ENCODE assay signal across 8 cellular contexts in the genomic region with DNA sequence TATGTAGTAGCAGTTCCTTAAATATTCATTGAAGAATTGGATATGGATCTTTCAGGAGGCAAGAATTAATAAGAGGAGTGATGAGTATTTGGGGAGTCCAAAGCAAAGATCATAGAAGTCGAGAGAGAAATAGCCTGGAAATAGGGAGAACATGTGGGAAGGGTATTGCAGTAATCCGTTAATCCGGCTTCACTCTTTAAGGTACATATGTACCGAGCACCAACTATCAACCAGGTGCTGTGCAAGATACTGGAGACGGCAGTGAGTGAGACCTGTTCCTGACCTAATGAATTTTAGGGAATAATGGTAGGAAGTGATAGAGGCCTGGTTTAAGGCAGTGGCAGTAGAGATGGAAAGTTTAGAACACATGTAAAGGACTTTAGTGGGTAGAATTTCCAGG. TPM values are rescaled to one million over a fixed set of nuclear protein-coding genes. Genes with fewer than 3 reads are reported as not detected.
DNase-seq lines count a peak whose midpoint lies in the region; ATAC-seq and TF ChIP-seq lines count a peak whose summit lies in the region.

No MANE protein-coding gene starts in this region.

- intact Hi-C loops in breast epithelium (cut with DNase I; ENCODE audit: low total_unique reads): no loop called here

- H3K4me3 ChIP-seq in HUES6 (ENCODE audit: low read depth, low read length) (peak overlapping the region; percentile 89), breast epithelium (peak overlapping the region; percentile 84 to 93 (median 87)), mucosa of rectum (ENCODE audit: low read length in 2 of 2) (peak overlapping the region; percentile 71 to 92)

- H3K9me3 ChIP-seq in HUES6 (ENCODE audit: control insufficient read depth, insufficient read depth, low read depth, low read length) (no peaks in the 10 kb centered on the region), breast epithelium (no peaks in the 10 kb centered on the region), mucosa of rectum (ENCODE audit: control insufficient read depth in 2 of 2, low read length in 2 of 2) (no peaks in the 10 kb centered on the region)

- TF ChIP-seq CTCF in 22Rv1 (IDR thresholded peaks at IDR 0.05) (no peak), breast epithelium (IDR thresholded peaks at IDR 0.05) (no peak)

- H3K27ac ChIP-seq in 22Rv1 (peak overlapping the region; percentile 99), HUES6 (ENCODE audit: low read depth, low read length) (no peak overlapping the region), breast epithelium (peak overlapping the region; percentile 100), mucosa of rectum (ENCODE audit: low read depth in 2 of 2, low read length in 2 of 2) (peak overlapping the region; percentile 100)

- H3K36me3 ChIP-seq in HUES6 (ENCODE audit: control insufficient read depth, insufficient read depth, low read length): peaks cover 38% of the 10 kb centered on the region
- H3K36me3 ChIP-seq in breast epithelium: no peaks in the 10 kb centered on the region
- H3K36me3 ChIP-seq in mucosa of rectum (ENCODE audit: control insufficient read depth in 2 of 2, insufficient read depth in 2 of 2, low read length in 2 of 2): peaks cover 17 to 25% of the 10 kb centered on the region in 2 donors

- peaks cover 12% of the 10 kb centered on the region; the same call in 1 of the 2 replicates for H3K4me1 ChIP-seq in HUES6 (ENCODE audit: control insufficient read depth, insufficient read depth, low read length)
- peaks cover 3 to 28% of the 10 kb centered on the region in 2 donors for H3K4me1 ChIP-seq in breast epithelium
- H3K4me1 ChIP-seq in mucosa of rectum (ENCODE audit: control insufficient read depth in 2 of 2, insufficient read depth in 2 of 2, low read length in 2 of 2): peaks cover 24 to 36% of the 10 kb centered on the region in 2 donors

- H3K27me3 ChIP-seq in HUES6 (ENCODE audit: control insufficient read depth, insufficient read depth, low read length) (no peaks in the 10 kb centered on the region), breast epithelium (no peaks in the 10 kb centered on the region), mucosa of rectum (ENCODE audit: control insufficient read depth in 2 of 2, insufficient read depth in 2 of 2, low read length in 2 of 2) (no peaks in the 10 kb centered on the region)

- no peak for DNase-seq in breast epithelium (ENCODE audit: low spot score in 2 of 2)
- no peak for DNase-seq in nucleus accumbens (lab: John Stamatoyannopoulos, UW)
- DNase-seq in NCI-H446 (lab: John Stamatoyannopoulos, UW): no peak

- TF ChIP-seq POLR2A in breast epithelium (IDR thresholded peaks at IDR 0.05): no peak

- peak overlapping the region; percentile 90 for H3K9ac ChIP-seq in HUES6 (ENCODE audit: low read length)
- peak overlapping the region; percentile 87 to 97 for H3K9ac ChIP-seq in mucosa of rectum (ENCODE audit: low read depth in 1 of 2, low read length in 2 of 2)

- no peak for ATAC-seq in HG03196 (IDR thresholded peaks at IDR 0.05; ENCODE audit: unreplicated experiment)
- no peak for ATAC-seq in HG03571 (IDR thresholded peaks at IDR 0.05; ENCODE audit: unreplicated experiment)

RNA-seq across cellular contexts. Expression of a gene that starts 1.1 kb away (rescaled TPM):
- total RNA-seq in breast epithelium: 10 to 100 TPM; 26.9 to 36.7 (median 30.6) TPM

RNA-seq across cellular contexts. Expression of a gene that starts 1.5 kb away (rescaled TPM):
- total RNA-seq in breast epithelium: 10 to 100 TPM; 35.7 to 67.5 (median 60.5) TPM

RNA-seq across cellular contexts. Expression of a gene that starts 9.2 kb away (rescaled TPM):
- total RNA-seq in breast epithelium: 10 to 100 TPM in 2 of 3 donors, 1 to 10 TPM in 1; 5.4 to 95.9 (median 60.0) TPM

RNA-seq across cellular contexts. Expression of a gene that starts 10.8 kb away (rescaled TPM):
- 100 to 1,000 TPM; 620 to 765 (median 631) TPM for total RNA-seq in breast epithelium

RNA-seq across cellular contexts. Expression of a gene that starts 13.8 kb away (rescaled TPM):
- total RNA-seq in breast epithelium: 10 to 100 TPM; 22.1 to 40.4 (median 37.7) TPM
